Comparison of ENCODE assay signal across 3 cellular contexts in genomic region chr7:139618482-139619366, GRCh38.
A peak's percentile ranks its signal among the peaks of the same experiment; 100 is the strongest.
TF ChIP-seq lines count a peak whose summit lies in the region.

No MANE protein-coding gene starts in this region.

TF ChIP-seq in IMR-90, 13 proteins besides CTCF, POLR2A, EP300 and RAD21:
- no peak for TF ChIP-seq MAFK (IDR thresholded peaks at IDR 0.05; ENCODE audit: low read depth, low read length)
- peak; percentile 51; the same call in 1 of the 2 replicates for TF ChIP-seq SMC3 (IDR thresholded peaks at IDR 0.05; ENCODE audit: low read depth, low read length)

TF ChIP-seq in endothelial cell of umbilical vein, 7 proteins besides CTCF, POLR2A, EP300 and RAD21:
- no peak for TF ChIP-seq POLR2AphosphoS5 (IDR thresholded peaks at IDR 0.05; ENCODE audit: insufficient read depth, low read depth, low read length)
- no peak for TF ChIP-seq MYC (IDR thresholded peaks at IDR 0.05; ENCODE audit: low read depth, low read length)
- no peak for TF ChIP-seq EZH2 (IDR thresholded peaks at IDR 0.05; ENCODE audit: borderline replicate concordance, low read depth, low read length, severe bottlenecking)
- no peak for TF ChIP-seq JUN (IDR thresholded peaks at IDR 0.05; ENCODE audit: borderline replicate concordance, insufficient read depth, insufficient read length, low read depth)
- no peak for TF ChIP-seq GATA2 (IDR thresholded peaks at IDR 0.05; ENCODE audit: insufficient read depth, insufficient read length, low read depth, low read length)
- no peak for TF ChIP-seq FOS (IDR thresholded peaks at IDR 0.05; ENCODE audit: borderline replicate concordance, insufficient read depth, low read length)
- TF ChIP-seq MAX (IDR thresholded peaks at IDR 0.05; ENCODE audit: insufficient read depth, insufficient read length) = no peak

TF ChIP-seq in neural cell, 6 proteins besides CTCF, POLR2A, EP300 and RAD21 (continued from another document):
- TF ChIP-seq EZH2 (IDR thresholded peaks at IDR 0.05; ENCODE audit: borderline replicate concordance, insufficient read depth, low read length, poor library complexity, severe bottlenecking) = no peak
- no peak for TF ChIP-seq MXI1 (conservative IDR thresholded peaks at IDR 0.05; ENCODE audit: poor library complexity, severe bottlenecking)
- no peak for TF ChIP-seq TAF1 (IDR thresholded peaks at IDR 0.05; ENCODE audit: low read depth)
- TF ChIP-seq POLR2AphosphoS5 (IDR thresholded peaks at IDR 0.05) = no peak
- no peak for TF ChIP-seq REST (IDR thresholded peaks at IDR 0.05; ENCODE audit: borderline replicate concordance)
TF ChIP-seq in neural cell: peak in this region for 1.
